20 cellular contexts compared by ENCODE assay signal in the genomic region with DNA sequence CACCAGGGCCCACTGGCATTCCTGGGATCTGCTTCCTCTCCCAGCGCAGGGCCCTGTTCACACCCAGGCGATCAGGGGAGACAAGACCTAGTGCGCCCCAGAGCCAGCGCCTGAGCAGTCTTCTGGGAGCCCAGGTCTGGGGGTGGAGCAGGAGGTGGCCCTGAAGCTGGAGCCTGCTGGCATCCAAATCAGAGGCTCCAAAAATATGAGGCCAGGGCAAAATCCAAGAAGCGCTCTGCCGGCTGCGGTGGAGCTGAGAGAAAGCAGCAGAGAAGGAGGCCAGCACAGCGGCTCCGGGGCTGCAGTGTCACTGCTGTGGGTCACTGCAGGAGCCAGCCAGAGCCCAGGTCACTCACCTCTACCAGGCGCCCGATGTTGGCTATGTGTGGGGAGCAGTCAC. TPM values are rescaled to one million over a fixed set of nuclear protein-coding genes. Genes with fewer than 3 reads are reported as not detected.
A peak's percentile ranks its signal among the peaks of the same experiment; 100 is the strongest.
DNase-seq lines count a peak whose midpoint lies in the region; ATAC-seq, FAIRE-seq and TF ChIP-seq lines count a peak whose summit lies in the region.
"Had no signal": no experiment of that assay in that cellular context is flagged by ENCODE, and none has a peak within 500 bp of the region (broad histone marks: within the 10 kb centered on the region; RNA-seq: fewer than 3 reads in every experiment).

No MANE protein-coding gene starts in this region.

- H3K9me3 ChIP-seq in HepG2 (ENCODE audit: low read length) (no peaks in the 10 kb centered on the region), vagina (no peaks in the 10 kb centered on the region)
- H3K9me3 ChIP-seq: ovary, spleen, suprapubic skin had no signal

- H3K36me3 ChIP-seq in HepG2 (replicated peaks in 1 of 2; ENCODE audit: control insufficient read depth in 1 of 2, insufficient read depth in 2 of 2, low read length in 2 of 2) = peaks cover 31 to 37% of the 10 kb centered on the region in 2 experiments; a peak in 4 of 5 replicates
- peaks cover 0 to 37% of the 10 kb centered on the region in 2 donors for H3K36me3 ChIP-seq in vagina
- H3K36me3 ChIP-seq: ovary had no signal

- no peak for DNase-seq in stimulated activated naive CD8-positive, alpha-beta T cell treated with anti-CD3 and anti-CD28 coated beads, Interleukin-15, amount 100 ng/mL, for 72 hours
- DNase-seq in chondrocyte (ENCODE audit: low spot score) (no peak), HepG2 (ENCODE audit: low spot score) (no peak), vagina (ENCODE audit: extremely low spot score in 2 of 2) (no peak), NCI-H774 (lab: John Stamatoyannopoulos, UW) (no peak), GOT3 (lab: John Stamatoyannopoulos, UW) (no peak)
- DNase-seq in NK-92 treated with Interleukin-12 subunit alpha and Interleukin-12 subunit beta, amount 100 ng/mL, for 24 hours (lab: John Stamatoyannopoulos, UW) = no peak
- DNase-seq: spleen had no signal

- H3K36me3 Mint-ChIP-seq in stimulated activated naive CD8-positive, alpha-beta T cell treated with anti-CD3 and anti-CD28 coated beads, Interleukin-15, Interleukin-2, amounts not matched to agents 100 ng/mL and 50 ng/mL, for 24 hours (ENCODE audit: low read depth) = peaks cover 45% of the 10 kb centered on the region
- peaks cover 28% of the 10 kb centered on the region for H3K36me3 Mint-ChIP-seq in chondrocyte (ENCODE audit: low read depth)

- H3K27me3 Mint-ChIP-seq in stimulated activated naive CD8-positive, alpha-beta T cell treated with anti-CD3 and anti-CD28 coated beads, Interleukin-15, Interleukin-2, amounts not matched to agents 100 ng/mL and 50 ng/mL, for 24 hours = no peaks in the 10 kb centered on the region
- H3K27me3 Mint-ChIP-seq in stimulated activated naive CD8-positive, alpha-beta T cell treated with anti-CD3 and anti-CD28 coated beads, Interleukin-15, amount 100 ng/mL, for 72 hours = no peaks in the 10 kb centered on the region
- no peaks in the 10 kb centered on the region for H3K27me3 Mint-ChIP-seq in chondrocyte (ENCODE audit: low read depth)
- H3K27me3 Mint-ChIP-seq: activated CD4-positive, alpha-beta T cell treated with anti-CD3 and anti-CD28 coated beads, Interleukin-2, amount 10 ng/mL, durations not matched to agents 7 days and 5 days; activated CD8-positive, alpha-beta memory T cell treated with anti-CD3 and anti-CD28 coated beads, Interleukin-2, amount 10 ng/mL, durations not matched to agents 7 days and 5 days had no signal

- FAIRE-seq in HepG2 (lab: Jason Lieb, UNC) = no peak
- FAIRE-seq: kidney, urothelium cell line had no signal

- no peaks in the 10 kb centered on the region for H4K20me1 ChIP-seq in HepG2 (ENCODE audit: insufficient read depth, low read length)

- no peaks in the 10 kb centered on the region for H3K79me2 ChIP-seq in HepG2 (ENCODE audit: insufficient read depth, low read length)

- no peak overlapping the region for H3K27ac ChIP-seq in HepG2 (ENCODE audit: extremely low read length, insufficient read depth, low read length)
- H3K27ac ChIP-seq in vagina = peak overlapping the region; percentile 70
- H3K27ac ChIP-seq: ovary, spleen, suprapubic skin had no signal

- H3K4me3 ChIP-seq in HepG2 (replicated peaks in 1 of 3; ENCODE audit: insufficient read depth in 1 of 3, low read depth in 2 of 3, low read length in 3 of 3) = no peak overlapping the region
- H3K4me3 ChIP-seq in vagina = no peak overlapping the region
- H3K4me3 ChIP-seq: lung, ovary, spleen, suprapubic skin had no signal

- H3K9ac ChIP-seq in HepG2 (ENCODE audit: insufficient read depth, low read depth, low read length) = no peak overlapping the region

- intact Hi-C loops in HepG2 (cut with micrococcal nuclease; ENCODE audit: unreplicated experiment) = no loop called here
- intact Hi-C loops in vagina (cut with DNase I) = loop anchor here (5.0 kb wide), 1 partner anchor 307 kb away; no protein-coding TSS in a partner anchor

- peak overlapping the region; percentile 21 for H3K27ac Mint-ChIP-seq in stimulated activated naive CD8-positive, alpha-beta T cell treated with anti-CD3 and anti-CD28 coated beads, Interleukin-15, Interleukin-2, amounts not matched to agents 100 ng/mL and 50 ng/mL, for 24 hours
- H3K27ac Mint-ChIP-seq in stimulated activated naive CD8-positive, alpha-beta T cell treated with anti-CD3 and anti-CD28 coated beads, Interleukin-15, amount 100 ng/mL, for 72 hours = peak overlapping the region in 1 of 2 donors; percentile 85
- H3K27ac Mint-ChIP-seq in chondrocyte (ENCODE audit: unreplicated experiment) = peak overlapping the region; percentile 45
- H3K27ac Mint-ChIP-seq: activated CD4-positive, alpha-beta T cell treated with anti-CD3 and anti-CD28 coated beads, Interleukin-2, amount 10 ng/mL, durations not matched to agents 7 days and 5 days; activated CD8-positive, alpha-beta memory T cell treated with anti-CD3 and anti-CD28 coated beads, Interleukin-2, amount 10 ng/mL, durations not matched to agents 7 days and 5 days; activated naive CD4-positive, alpha-beta T cell treated with anti-CD3 and anti-CD28 coated beads for 36 hours; nephron progenitor cell; T-helper 2 cell treated with Interferon-gamma antibody and Interleukin-4, amounts not matched to agents 5 μg/mL and 100 μg/mL, for 36 hours had no signal

- ATAC-seq in stimulated activated naive CD8-positive, alpha-beta T cell treated with anti-CD3 and anti-CD28 coated beads, Interleukin-15, amount 100 ng/mL, for 72 hours = no peak
- no peak for ATAC-seq in HepG2

- no peak overlapping the region for H2AFZ ChIP-seq in HepG2 (ENCODE audit: low read length)

- TF ChIP-seq POLR2A in HepG2 (IDR thresholded peaks at IDR 0.05; ENCODE audit: insufficient read depth in 1 of 2, low read depth in 2 of 2, low read length in 2 of 2) = no peak
- TF ChIP-seq POLR2A in vagina (IDR thresholded peaks at IDR 0.05) = no peak

- in situ Hi-C loops in HepG2 (cut with HindIII; ENCODE audit: extremely low pct_ligation_motif_present, low pct_unique_long_range_greater_than_20kb) = loop anchor here (5.0 kb wide), 2 partner anchors 42 to 302 kb away; no protein-coding TSS in a partner anchor

- no peak overlapping the region for H3K4me2 ChIP-seq in HepG2 (ENCODE audit: low read depth, low read length)

- H3K27me3 ChIP-seq in HepG2 (ENCODE audit: control insufficient read depth in 1 of 2, insufficient read depth in 2 of 2, low read length in 2 of 2) (no peaks in the 10 kb centered on the region), vagina (no peaks in the 10 kb centered on the region)
- H3K27me3 ChIP-seq: ovary, spleen, suprapubic skin had no signal

- H3K4me1 ChIP-seq in HepG2 (ENCODE audit: insufficient read depth, low read length) (peaks cover 2% of the 10 kb centered on the region; the same call in 1 of the 2 replicates), vagina (peaks cover 79% of the 10 kb centered on the region)

- POLR2A ChIA-PET in HepG2 (lab: Yijun Ruan, JAX) = no interaction called here

- 99% methylated on average over 7 of the region's 11 CpGs for WGBS in HepG2 (ENCODE audit: low lambda C conversion rate)

- no peaks in the 10 kb centered on the region for H3K9me3 Mint-ChIP-seq in stimulated activated naive CD8-positive, alpha-beta T cell treated with anti-CD3 and anti-CD28 coated beads, Interleukin-15, Interleukin-2, amounts not matched to agents 100 ng/mL and 50 ng/mL, for 24 hours
- no peaks in the 10 kb centered on the region for H3K9me3 Mint-ChIP-seq in stimulated activated naive CD8-positive, alpha-beta T cell treated with anti-CD3 and anti-CD28 coated beads, Interleukin-15, amount 100 ng/mL, for 72 hours
- no peaks in the 10 kb centered on the region for H3K9me3 Mint-ChIP-seq in chondrocyte (ENCODE audit: low read depth)
- H3K9me3 Mint-ChIP-seq: activated CD4-positive, alpha-beta T cell treated with anti-CD3 and anti-CD28 coated beads, Interleukin-2, amount 10 ng/mL, durations not matched to agents 7 days and 5 days; activated naive CD4-positive, alpha-beta T cell treated with anti-CD3 and anti-CD28 coated beads for 36 hours; nephron progenitor cell; T-helper 2 cell treated with Interferon-gamma antibody and Interleukin-4, amounts not matched to agents 5 μg/mL and 100 μg/mL, for 36 hours had no signal

- no peak for TF ChIP-seq EP300 in HepG2 (IDR thresholded peaks at IDR 0.05; ENCODE audit: low read depth in 2 of 2, low read length in 2 of 2)
- TF ChIP-seq EP300 in HepG2 (CRISPR knock-in tag; IDR thresholded peaks at IDR 0.05; ENCODE audit: borderline replicate concordance) = no peak

- peaks cover 9% of the 10 kb centered on the region for H3K4me1 Mint-ChIP-seq in stimulated activated naive CD8-positive, alpha-beta T cell treated with anti-CD3 and anti-CD28 coated beads, Interleukin-15, Interleukin-2, amounts not matched to agents 100 ng/mL and 50 ng/mL, for 24 hours (ENCODE audit: low read depth)
- H3K4me1 Mint-ChIP-seq in stimulated activated naive CD8-positive, alpha-beta T cell treated with anti-CD3 and anti-CD28 coated beads, Interleukin-15, amount 100 ng/mL, for 72 hours = peaks cover 11% of the 10 kb centered on the region
- no peaks in the 10 kb centered on the region for H3K4me1 Mint-ChIP-seq in chondrocyte (ENCODE audit: low read depth)
- H3K4me1 Mint-ChIP-seq: activated CD8-positive, alpha-beta memory T cell treated with anti-CD3 and anti-CD28 coated beads, Interleukin-2, amount 10 ng/mL, durations not matched to agents 7 days and 5 days had no signal

- TF ChIP-seq RAD21 in HepG2 (CRISPR knock-in tag; IDR thresholded peaks at IDR 0.05) = no peak

- no TSS peak for BruUV-seq in HepG2 (replicated peaks; lab: Mats Ljungman, UMichigan)

- no peak overlapping the region for H3K4me3 Mint-ChIP-seq in stimulated activated naive CD8-positive, alpha-beta T cell treated with anti-CD3 and anti-CD28 coated beads, Interleukin-15, Interleukin-2, amounts not matched to agents 100 ng/mL and 50 ng/mL, for 24 hours
- no peak overlapping the region for H3K4me3 Mint-ChIP-seq in stimulated activated naive CD8-positive, alpha-beta T cell treated with anti-CD3 and anti-CD28 coated beads, Interleukin-15, amount 100 ng/mL, for 72 hours
- H3K4me3 Mint-ChIP-seq in chondrocyte (ENCODE audit: unreplicated experiment) = no peak overlapping the region
- H3K4me3 Mint-ChIP-seq: activated CD4-positive, alpha-beta T cell treated with anti-CD3 and anti-CD28 coated beads, Interleukin-2, amount 10 ng/mL, durations not matched to agents 7 days and 5 days; activated CD8-positive, alpha-beta memory T cell treated with anti-CD3 and anti-CD28 coated beads, Interleukin-2, amount 10 ng/mL, durations not matched to agents 7 days and 5 days; activated naive CD4-positive, alpha-beta T cell treated with anti-CD3 and anti-CD28 coated beads for 36 hours; CD14-positive monocyte; nephron progenitor cell; T-helper 2 cell treated with Interferon-gamma antibody and Interleukin-4, amounts not matched to agents 5 μg/mL and 100 μg/mL, for 36 hours had no signal

- TF ChIP-seq CTCF in chondrocyte (IDR thresholded peaks at IDR 0.05) (no peak), HepG2 (CRISPR knock-in tag; IDR thresholded peaks at IDR 0.05) (no peak), vagina (IDR thresholded peaks at IDR 0.05) (no peak)

- CTCF ChIA-PET in HepG2 (lab: Yijun Ruan, JAX; ENCODE audit: low intra/inter-chr PET ratio, low total read pairs) = interaction anchor here (0.7 to 1.3 kb wide), 3 partner anchors 43 to 309 kb away, joined by 3 to 5 read pairs (median 3); no protein-coding TSS in a partner anchor

RNA-seq across cellular contexts. Expression of gene SLC66A1, which starts 32.7 kb away (rescaled TPM):
- total RNA-seq in chondrocyte (15.7 to 20.1 TPM (median 18.8 TPM) in 3 replicates), HepG2 (2016; rRNA removed; fragmentation: Illumina TruSeq; extraction: Trizol) (8.5 and 18.9 TPM in 2 replicates), vagina (21.4 TPM)
- 4.6 and 5.7 TPM in 2 replicates for total RNA-seq in HepG2 (2016; cell fraction: cytosol; rRNA removed; fragmentation: Illumina TruSeq; extraction: Trizol; ENCODE audit: low read depth)
- total RNA-seq in HepG2 (2016; cell fraction: insoluble cytoplasmic fraction; rRNA removed; fragmentation: Illumina TruSeq; extraction: Trizol) = 9.7 and 20.6 TPM in 2 replicates
- 8.2 and 8.3 TPM in 2 replicates for total RNA-seq in HepG2 (2016; cell fraction: membrane; rRNA removed; fragmentation: Illumina TruSeq; extraction: Trizol)
- 17.2 and 20.6 TPM in 2 replicates for total RNA-seq in HepG2 (2016; cell fraction: nucleus; rRNA removed; fragmentation: Illumina TruSeq; extraction: Trizol)
- 15.4 and 24.4 TPM in 2 replicates for polyA plus RNA-seq in HepG2 (2011; rRNA removed)
- polyA plus RNA-seq in HepG2 (2011; cell fraction: cytosol; rRNA removed) = 15.0 and 19.6 TPM in 2 replicates
- 21.9 and 23.2 TPM in 2 replicates for polyA plus RNA-seq in HepG2 (2011; cell fraction: nucleus; rRNA removed)
- polyA plus RNA-seq in HepG2 (2012) = 8.6 and 10.0 TPM in 2 replicates
- 4.3 and 5.7 TPM in 2 replicates for polyA plus RNA-seq in HepG2 (2016; cell fraction: cytosol; fragmentation: Illumina TruSeq; extraction: Trizol; ENCODE audit: low read depth)
- polyA plus RNA-seq in HepG2 (2016; cell fraction: insoluble cytoplasmic fraction; fragmentation: Illumina TruSeq; extraction: Trizol; ENCODE audit: low read depth) = 8.0 and 11.5 TPM in 2 replicates
- polyA plus RNA-seq in HepG2 (2016; cell fraction: membrane; fragmentation: Illumina TruSeq; extraction: Trizol; ENCODE audit: low read depth) = 6.1 and 8.5 TPM in 2 replicates
- 41.6 and 41.9 TPM in 2 replicates for polyA plus RNA-seq in HepG2 (2016; cell fraction: nucleus; fragmentation: Illumina TruSeq; extraction: Trizol; ENCODE audit: insufficient read depth, low read depth)
- polyA minus RNA-seq in HepG2 (2011; rRNA and poly(A)+ RNA removed; ENCODE audit: low replicate concordance) = 17.2 and 31.0 TPM in 2 replicates
- polyA minus RNA-seq in HepG2 (2011; cell fraction: cytosol; rRNA and poly(A)+ RNA removed) = 7.4 and 8.9 TPM in 2 replicates
- 9.9 and 11.1 TPM in 2 replicates for polyA minus RNA-seq in HepG2 (2011; cell fraction: nucleus; rRNA and poly(A)+ RNA removed)

RNA-seq across cellular contexts. Expression of gene AKR7A2, which starts 32.9 kb away (rescaled TPM):
- total RNA-seq in chondrocyte (46.6 to 48.9 TPM (median 47.1 TPM) in 3 replicates), HepG2 (2016; rRNA removed; fragmentation: Illumina TruSeq; extraction: Trizol) (75.6 and 91.8 TPM in 2 replicates), vagina (63.8 TPM)
- 27.2 and 29.3 TPM in 2 replicates for total RNA-seq in HepG2 (2016; cell fraction: cytosol; rRNA removed; fragmentation: Illumina TruSeq; extraction: Trizol; ENCODE audit: low read depth)
- 75.1 and 91.3 TPM in 2 replicates for total RNA-seq in HepG2 (2016; cell fraction: insoluble cytoplasmic fraction; rRNA removed; fragmentation: Illumina TruSeq; extraction: Trizol)
- 38.5 and 45.3 TPM in 2 replicates for total RNA-seq in HepG2 (2016; cell fraction: membrane; rRNA removed; fragmentation: Illumina TruSeq; extraction: Trizol)
- 31.9 and 40.6 TPM in 2 replicates for total RNA-seq in HepG2 (2016; cell fraction: nucleus; rRNA removed; fragmentation: Illumina TruSeq; extraction: Trizol)
- 40.8 and 45.2 TPM in 2 replicates for polyA plus RNA-seq in HepG2 (2011; rRNA removed)
- polyA plus RNA-seq in HepG2 (2011; cell fraction: cytosol; rRNA removed) = 42.0 and 59.5 TPM in 2 replicates
- polyA plus RNA-seq in HepG2 (2011; cell fraction: nucleus; rRNA removed) = 20.7 and 23.1 TPM in 2 replicates
- 23.2 and 37.3 TPM in 2 replicates for polyA plus RNA-seq in HepG2 (2012)
- polyA plus RNA-seq in HepG2 (2016; cell fraction: cytosol; fragmentation: Illumina TruSeq; extraction: Trizol; ENCODE audit: low read depth) = 30.5 and 33.1 TPM in 2 replicates
- 96.1 and 104 TPM in 2 replicates for polyA plus RNA-seq in HepG2 (2016; cell fraction: insoluble cytoplasmic fraction; fragmentation: Illumina TruSeq; extraction: Trizol; ENCODE audit: low read depth)
- polyA plus RNA-seq in HepG2 (2016; cell fraction: membrane; fragmentation: Illumina TruSeq; extraction: Trizol; ENCODE audit: low read depth) = 33.3 and 38.2 TPM in 2 replicates
- 46.3 and 53.6 TPM in 2 replicates for polyA plus RNA-seq in HepG2 (2016; cell fraction: nucleus; fragmentation: Illumina TruSeq; extraction: Trizol; ENCODE audit: insufficient read depth, low read depth)
- polyA minus RNA-seq in HepG2 (2011; rRNA and poly(A)+ RNA removed; ENCODE audit: low replicate concordance) = 57.1 and 74.2 TPM in 2 replicates
- 23.5 and 26.5 TPM in 2 replicates for polyA minus RNA-seq in HepG2 (2011; cell fraction: cytosol; rRNA and poly(A)+ RNA removed)
- polyA minus RNA-seq in HepG2 (2011; cell fraction: nucleus; rRNA and poly(A)+ RNA removed) = 13.2 and 15.2 TPM in 2 replicates

RNA-seq across cellular contexts. Expression of gene AKR7A3, which starts 56.3 kb away (rescaled TPM):
- total RNA-seq in chondrocyte (0.45 to 1.5 TPM (median 0.51 TPM) in 3 replicates), HepG2 (2016; rRNA removed; fragmentation: Illumina TruSeq; extraction: Trizol) (0.15 and 1.00 TPM in 2 replicates), vagina (4.2 TPM)
- total RNA-seq in HepG2 (2016; cell fraction: cytosol; rRNA removed; fragmentation: Illumina TruSeq; extraction: Trizol; ENCODE audit: low read depth) = 0.18 TPM in 1 of 2 replicates, not detected in the other
- total RNA-seq in HepG2 (2016; cell fraction: insoluble cytoplasmic fraction; rRNA removed; fragmentation: Illumina TruSeq; extraction: Trizol) = 0.21 and 0.71 TPM in 2 replicates
- total RNA-seq in HepG2 (2016; cell fraction: membrane; rRNA removed; fragmentation: Illumina TruSeq; extraction: Trizol) = 0.28 and 0.46 TPM in 2 replicates
- 1.7 TPM in 2 replicates for total RNA-seq in HepG2 (2016; cell fraction: nucleus; rRNA removed; fragmentation: Illumina TruSeq; extraction: Trizol)
- polyA plus RNA-seq in HepG2 (2011; rRNA removed) = 0.58 and 1.0 TPM in 2 replicates
- polyA plus RNA-seq in HepG2 (2011; cell fraction: cytosol; rRNA removed) = 0.22 and 0.24 TPM in 2 replicates
- polyA plus RNA-seq in HepG2 (2011; cell fraction: nucleus; rRNA removed) = 4.2 and 5.2 TPM in 2 replicates
- polyA plus RNA-seq in HepG2 (2012) = 0.45 and 0.56 TPM in 2 replicates
- 0.25 and 0.31 TPM in 2 replicates for polyA plus RNA-seq in HepG2 (2016; cell fraction: cytosol; fragmentation: Illumina TruSeq; extraction: Trizol; ENCODE audit: low read depth)
- polyA plus RNA-seq in HepG2 (2016; cell fraction: insoluble cytoplasmic fraction; fragmentation: Illumina TruSeq; extraction: Trizol; ENCODE audit: low read depth) = 0.17 and 0.23 TPM in 2 replicates
- polyA plus RNA-seq in HepG2 (2016; cell fraction: membrane; fragmentation: Illumina TruSeq; extraction: Trizol; ENCODE audit: low read depth) = 0.11 and 0.15 TPM in 2 replicates
- polyA plus RNA-seq in HepG2 (2016; cell fraction: nucleus; fragmentation: Illumina TruSeq; extraction: Trizol; ENCODE audit: insufficient read depth, low read depth) = 4.0 and 5.6 TPM in 2 replicates
- polyA minus RNA-seq in HepG2 (2011; rRNA and poly(A)+ RNA removed; ENCODE audit: low replicate concordance) = 0.34 and 1.1 TPM in 2 replicates
- polyA minus RNA-seq in HepG2 (2011; cell fraction: cytosol; rRNA and poly(A)+ RNA removed) = not detected in 2 replicates
- 0.99 and 1.0 TPM in 2 replicates for polyA minus RNA-seq in HepG2 (2011; cell fraction: nucleus; rRNA and poly(A)+ RNA removed)
